ENCODE assay signal across 23 cellular contexts in the genomic region with DNA sequence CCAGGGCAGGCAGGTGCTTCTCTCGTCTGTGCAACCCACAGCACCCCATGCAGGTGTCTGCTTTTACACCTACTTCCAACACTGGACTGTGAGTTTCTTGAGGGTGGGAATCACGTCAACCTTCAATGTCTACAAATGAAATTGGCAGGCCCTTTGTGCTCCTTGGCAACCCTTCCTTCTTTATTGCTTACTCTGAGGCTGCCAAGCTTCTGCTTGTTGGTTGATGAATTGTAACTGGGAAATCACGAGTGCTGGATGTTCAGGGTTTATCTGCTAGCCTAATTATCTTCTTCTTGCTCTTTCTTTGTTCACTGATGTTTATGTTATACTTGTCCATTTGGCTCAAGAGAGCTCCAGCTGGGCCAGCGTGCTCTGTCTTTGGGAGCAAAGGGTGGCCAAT. TPM values are rescaled to one million over a fixed set of nuclear protein-coding genes. Genes with fewer than 3 reads are reported as not detected.
A peak's percentile ranks its signal among the peaks of the same experiment; 100 is the strongest.
DNase-seq lines count a peak whose midpoint lies in the region; TF ChIP-seq lines count a peak whose summit lies in the region.
"Had no signal": no experiment of that assay in that cellular context is flagged by ENCODE, and none has a peak within 500 bp of the region (broad histone marks: within the 10 kb centered on the region; RNA-seq: fewer than 3 reads in every experiment).

No MANE protein-coding gene starts in this region.

- H3K4me1 ChIP-seq in right atrium auricular region (no peaks in the 10 kb centered on the region), smooth muscle cell (ENCODE audit: low read depth) (peaks cover 7% of the 10 kb centered on the region), testis (no peaks in the 10 kb centered on the region)
- H3K4me1 ChIP-seq: stomach, vagina had no signal

- no peaks in the 10 kb centered on the region for H3F3A ChIP-seq in smooth muscle cell (ENCODE audit: low read depth)

- H3K4me3 ChIP-seq in right atrium auricular region (no peak overlapping the region), smooth muscle cell (no peak overlapping the region), testis (no peak overlapping the region)
- H3K4me3 ChIP-seq: stomach, vagina had no signal

- whole genome bisulfite sequencing in smooth muscle cell (ENCODE audit: low lambda C conversion rate): 70% methylated on average over 4 of the region's 4 CpGs
- WGBS in testis, 2 donors: 61 to 83% methylated on average over 2 to 4 of the region's 4 CpGs

- intact Hi-C loops in testis (cut with DNase I; ENCODE audit: low total_unique reads): no loop called here

- TF ChIP-seq CTCF in C4-2B (conservative IDR thresholded peaks at IDR 0.05) (no peak), right atrium auricular region (IDR thresholded peaks at IDR 0.05) (no peak), smooth muscle cell (IDR thresholded peaks at IDR 0.05; ENCODE audit: borderline replicate concordance, insufficient read depth, poor library complexity, severe bottlenecking) (no peak), testis (IDR thresholded peaks at IDR 0.05) (no peak)

- no peaks in the 10 kb centered on the region for H3K27me3 ChIP-seq in right atrium auricular region
- no peaks in the 10 kb centered on the region for H3K27me3 ChIP-seq in smooth muscle cell (ENCODE audit: low read depth)
- H3K27me3 ChIP-seq in testis: no peaks in the 10 kb centered on the region
- H3K27me3 ChIP-seq: vagina had no signal

- H3K27ac ChIP-seq in C4-2B: peak overlapping the region; percentile 59
- no peak overlapping the region for H3K27ac ChIP-seq in right atrium auricular region
- H3K27ac ChIP-seq in smooth muscle cell (ENCODE audit: low read depth): no peak overlapping the region
- H3K27ac ChIP-seq in testis: no peak overlapping the region
- H3K27ac ChIP-seq: stomach, vagina had no signal

- TF ChIP-seq POLR2A in testis (IDR thresholded peaks at IDR 0.05): no peak

- no peak overlapping the region for H3K4me2 ChIP-seq in smooth muscle cell

- H4K20me1 ChIP-seq in smooth muscle cell (ENCODE audit: low read depth): no peaks in the 10 kb centered on the region

- no peaks in the 10 kb centered on the region for H3K36me3 ChIP-seq in right atrium auricular region
- H3K36me3 ChIP-seq in smooth muscle cell (ENCODE audit: low read depth): no peaks in the 10 kb centered on the region
- no peaks in the 10 kb centered on the region for H3K36me3 ChIP-seq in testis (ENCODE audit: low read depth, missing control alignments)
- H3K36me3 ChIP-seq: stomach, vagina had no signal

- H3K9me3 ChIP-seq in right atrium auricular region: no peaks in the 10 kb centered on the region
- H3K9me3 ChIP-seq in smooth muscle cell (replicated peaks; ENCODE audit: low read depth): no peaks in the 10 kb centered on the region
- H3K9me3 ChIP-seq in testis: no peaks in the 10 kb centered on the region
- H3K9me3 ChIP-seq: stomach, vagina had no signal

- no peaks in the 10 kb centered on the region for H3K79me2 ChIP-seq in smooth muscle cell (ENCODE audit: low read depth)

- peak; percentile 44 for DNase-seq in NCI-H1092 (lab: John Stamatoyannopoulos, UW)
- peak; percentile 25 for DNase-seq in amniotic epithelial cell (ENCODE audit: low read depth)
- peak; percentile 3 for DNase-seq in kidney tubule cell (ENCODE audit: low spot score)
- DNase-seq in right atrium auricular region (ENCODE audit: low spot score): no peak
- DNase-seq in activated effector memory CD4-positive, alpha-beta T cell treated with anti-CD3 and anti-CD28 coated beads, Interleukin-2, amount 50 U/mL, for 16 hours: no peak
- DNase-seq in smooth muscle cell (lab: John Stamatoyannopoulos, UW; ENCODE audit: unreplicated experiment): no peak
- DNase-seq in testis: no peak
- DNase-seq: activated B cell treated with CpG ODN at 0.5 μM for 24 hours; Calu3; central memory CD4-positive, alpha-beta T cell; effector memory CD8-positive, alpha-beta T cell; GDM1; GOT3; KBM-7; left cardiac atrium; stomach; T-helper 17 cell had no signal

- H3K9ac ChIP-seq in smooth muscle cell (ENCODE audit: low read depth): no peak overlapping the region

- no peak overlapping the region for H2AFZ ChIP-seq in smooth muscle cell (ENCODE audit: low read depth)

RNA-seq across cellular contexts. Expression of gene DGAT2L6, which starts 2.5 kb away (rescaled TPM):
- total RNA-seq in right atrium auricular region (not detected), smooth muscle cell (not detected in 2 replicates), testis (not detected)
- polyA plus RNA-seq in smooth muscle cell (not detected in 2 replicates), testis (ENCODE audit: insufficient read depth, low read depth, low replicate concordance) (not detected)
- total RNA-seq: activated B cell treated with CpG ODN at 0.5 μM for 24 hours; activated T-cell treated with anti-CD3 and anti-CD28 coated beads, Interleukin-2, amount 50 U/mL, for 72 hours; Calu3; left cardiac atrium; mononuclear cell; renal cortical epithelial cell; Right ventricle myocardium inferior; stomach; T-helper 17 cell; vagina had no signal
- polyA plus RNA-seq: stomach had no signal

RNA-seq across cellular contexts. Expression of gene IGBP1, which starts 41.5 kb away (rescaled TPM):
- total RNA-seq in right atrium auricular region: 10 to 100 TPM; 47.1 to 50.4 TPM
- 40.7 and 41.8 TPM in 2 replicates for total RNA-seq in smooth muscle cell
- 20.3 and 27.2 TPM in 2 replicates for polyA plus RNA-seq in smooth muscle cell
- total RNA-seq in testis: 10 to 100 TPM; 35.4 to 40.6 TPM
- 41.2 TPM for polyA plus RNA-seq in testis (ENCODE audit: insufficient read depth, low read depth, low replicate concordance)

RNA-seq across cellular contexts. Expression of gene AWAT1, which starts 59.7 kb away (rescaled TPM):
- total RNA-seq in right atrium auricular region (not detected), smooth muscle cell (not detected in 2 replicates), testis (not detected)
- polyA plus RNA-seq in smooth muscle cell (not detected in 2 replicates), testis (ENCODE audit: insufficient read depth, low read depth, low replicate concordance) (not detected)
- total RNA-seq: activated B cell treated with CpG ODN at 0.5 μM for 24 hours; activated T-cell treated with anti-CD3 and anti-CD28 coated beads, Interleukin-2, amount 50 U/mL, for 72 hours; Calu3; left cardiac atrium; mononuclear cell; renal cortical epithelial cell; Right ventricle myocardium inferior; stomach; T-helper 17 cell; vagina had no signal
- polyA plus RNA-seq: stomach had no signal

Comparison
In these comparisons a context has a peak if more than half of its experiments do, and no peak if none do; other contexts are left out.
1. DNase-seq: peak in NCI-H1092 (single experiment), amniotic epithelial cell (single experiment) and kidney tubule cell (single experiment); none in right atrium auricular region (single experiment), activated effector memory CD4-positive, alpha-beta T cell treated with anti-CD3 and anti-CD28 coated beads, Interleukin-2, amount 50 U/mL, for 16 hours (single experiment), smooth muscle cell (single experiment) and testis (single experiment).